ENCODE assay signal across 17 cellular contexts in genomic region chr17:76213491-76213890, GRCh38. TPM values are rescaled to one million over a fixed set of nuclear protein-coding genes. Genes with fewer than 3 reads are reported as not detected.
"Had no signal": no experiment of that assay in that cellular context is flagged by ENCODE, and none has a peak within 500 bp of the region (broad histone marks: within the 10 kb centered on the region; RNA-seq: fewer than 3 reads in every experiment).

No MANE protein-coding gene starts in this region.

- H3K4me3 Mint-ChIP-seq: naive B cell; nephron; stimulated activated effector memory CD8-positive, alpha-beta T cell treated with anti-CD3 and anti-CD28 coated beads, Interleukin-12 subunit alpha, Interleukin-12 subunit beta, amount 100 ng/mL, for 72 hours; type B pancreatic cell had no signal

- H3K9ac ChIP-seq: parathyroid adenoma had no signal

- H3K27ac Mint-ChIP-seq: naive B cell; nephron; stimulated activated effector memory CD8-positive, alpha-beta T cell treated with anti-CD3 and anti-CD28 coated beads, Interleukin-12 subunit alpha, Interleukin-12 subunit beta, amount 100 ng/mL, for 72 hours; type B pancreatic cell had no signal

- H3K27me3 Mint-ChIP-seq: type B pancreatic cell had no signal

- H3K36me3 ChIP-seq: prostate gland, right lobe of liver, suprapubic skin, thyroid gland had no signal

- H3K27ac ChIP-seq: epithelial cell of prostate, foreskin keratinocyte, parathyroid adenoma, prostate gland, right lobe of liver, suprapubic skin, thyroid gland had no signal

- H2AFZ ChIP-seq: parathyroid adenoma had no signal

- ATAC-seq: foreskin keratinocyte; left colon; right lobe of liver; stimulated activated effector memory CD8-positive, alpha-beta T cell treated with anti-CD3 and anti-CD28 coated beads, Interleukin-12 subunit alpha, Interleukin-12 subunit beta, amount 100 ng/mL, for 72 hours; stimulated activated naive CD8-positive, alpha-beta T cell treated with anti-CD3 and anti-CD28 coated beads, Interleukin-15, Interleukin-2, amounts not matched to agents 100 U/mL and 50 U/mL, for 24 hours had no signal

- H3K27me3 ChIP-seq: right lobe of liver, suprapubic skin, thyroid gland had no signal

- H3K4me3 ChIP-seq: prostate gland, right lobe of liver, suprapubic skin, thyroid gland had no signal

- H3K9me3 ChIP-seq: prostate gland, right lobe of liver, suprapubic skin, thyroid gland had no signal

- DNase-seq: effector memory CD4-positive, alpha-beta T cell; foreskin keratinocyte; left colon; mesendoderm; naive B cell; right lobe of liver; stimulated activated CD4-positive, alpha-beta T cell treated with anti-CD3 and anti-CD28 coated beads, Interleukin-4, amount 100 ng/mL, for 1 hour; stimulated activated CD8-positive, alpha-beta memory T cell treated with anti-CD3 and anti-CD28 coated beads, Interleukin-4, amount 100 ng/mL, for 48 hours; stimulated activated naive CD8-positive, alpha-beta T cell treated with anti-CD3 and anti-CD28 coated beads, Interleukin-15, Interleukin-2, amounts not matched to agents 100 U/mL and 50 U/mL, for 24 hours; thyroid gland had no signal

- H3K4me1 Mint-ChIP-seq: nephron had no signal

- H3K4me1 ChIP-seq: foreskin keratinocyte, parathyroid adenoma, prostate gland, right lobe of liver, suprapubic skin had no signal

- H3K9me3 Mint-ChIP-seq: naive B cell; nephron; stimulated activated effector memory CD8-positive, alpha-beta T cell treated with anti-CD3 and anti-CD28 coated beads, Interleukin-12 subunit alpha, Interleukin-12 subunit beta, amount 100 ng/mL, for 72 hours; type B pancreatic cell had no signal

- H3K36me3 Mint-ChIP-seq: naive B cell had no signal

RNA-seq across cellular contexts. Expression of gene RNF157, which starts 26.8 kb away (rescaled TPM):
- total RNA-seq: foreskin keratinocyte had no signal
